27 cellular contexts compared by ENCODE assay signal in the genomic region with DNA sequence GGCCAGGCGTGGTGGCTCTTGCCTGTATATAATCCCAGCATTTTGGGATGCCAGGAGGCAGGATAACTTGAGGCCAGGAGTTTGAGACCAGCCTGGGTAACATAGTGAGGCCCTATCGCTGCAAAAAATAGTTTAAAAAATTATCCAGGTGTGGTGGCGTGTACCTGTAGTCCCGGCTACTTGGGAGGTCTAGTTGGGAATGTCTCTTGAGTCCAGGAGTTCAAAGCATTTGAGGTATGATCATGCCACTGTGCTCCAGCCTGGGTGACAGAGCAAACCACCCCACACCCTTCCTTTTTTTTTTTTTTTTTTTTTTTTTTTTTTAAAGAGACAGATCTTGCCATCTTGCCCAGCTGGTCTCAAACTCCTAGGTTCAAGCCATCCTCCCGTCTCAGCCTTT. TPM values are rescaled to one million over a fixed set of nuclear protein-coding genes. Genes with fewer than 3 reads are reported as not detected.
DNase-seq lines count a peak whose midpoint lies in the region; ATAC-seq and TF ChIP-seq lines count a peak whose summit lies in the region.
"Had no signal": no experiment of that assay in that cellular context is flagged by ENCODE, and none has a peak within 500 bp of the region (broad histone marks: within the 10 kb centered on the region; RNA-seq: fewer than 3 reads in every experiment).

No MANE protein-coding gene starts in this region.

- peaks cover 46% of the 10 kb centered on the region for H3K79me2 ChIP-seq in ACC112 (ENCODE audit: control insufficient read depth, insufficient read depth, low read length, unreplicated experiment)

- ATAC-seq in central memory CD8-positive, alpha-beta T cell (replicated peaks; ENCODE audit: extremely low read depth, poor library complexity, severe bottlenecking) = no peak
- no peak for ATAC-seq in stimulated activated naive CD8-positive, alpha-beta T cell treated with anti-CD3 and anti-CD28 coated beads, Interleukin-15, Interleukin-2, amounts not matched to agents 100 U/mL and 50 U/mL, for 24 hours
- ATAC-seq: natural killer cell; stimulated activated naive B cell treated with anti-CD40 and anti-IgM and Interleukin-4, amounts not matched to agents 10 μg/mL and 1 μg/mL and 100 μg/mL, for 72 hours had no signal

- peaks cover 39% of the 10 kb centered on the region for H3K4me1 Mint-ChIP-seq in central memory CD8-positive, alpha-beta T cell
- H3K4me1 Mint-ChIP-seq in osteocyte (ENCODE audit: unreplicated experiment) = peaks cover 27% of the 10 kb centered on the region

- H3K27ac ChIP-seq in ACC112 (ENCODE audit: low read depth, low read length) (0 out of 2 replicates have a peak overlapping the region, but pooled peaks have one; percentile 21), HEK293 (ENCODE audit: extremely low read depth, low read depth, low read length) (no peak overlapping the region)
- H3K27ac ChIP-seq: cardiac muscle cell, colonic mucosa, testis, uterus had no signal

- H3K27me3 ChIP-seq in ACC112 (ENCODE audit: insufficient read depth, low read length) = no peaks in the 10 kb centered on the region
- H3K27me3 ChIP-seq: cardiac muscle cell, colonic mucosa, testis, uterus had no signal

- DNase-seq in central memory CD8-positive, alpha-beta T cell (ENCODE audit: low spot score in 2 of 2) = no peak
- DNase-seq in osteocyte (ENCODE audit: extremely low spot score, unreplicated experiment) (peak; percentile 32), OCI-M2 (lab: John Stamatoyannopoulos, UW; ENCODE audit: unreplicated experiment) (no peak)
- DNase-seq in activated effector memory CD4-positive, alpha-beta T cell treated with Interleukin-2 at 50 U/mL for 16 hours = no peak
- no peak for DNase-seq in stimulated activated naive CD8-positive, alpha-beta T cell treated with anti-CD3 and anti-CD28 coated beads, Interleukin-15, Interleukin-2, amounts not matched to agents 100 U/mL and 50 U/mL, for 24 hours
- DNase-seq: activated CD4-positive, alpha-beta memory T cell treated with anti-CD3 and anti-CD28 coated beads, Interleukin-2, amount 10 ng/mL, durations not matched to agents 7 days and 5 days; activated CD4-positive, alpha-beta T cell treated with anti-CD3 and anti-CD28 coated beads for 1 hour; activated CD8-positive, alpha-beta memory T cell treated with anti-CD3 and anti-CD28 coated beads, Interleukin-2, amount 50 U/mL, for 4 hours; activated naive CD4-positive, alpha-beta T cell treated with anti-CD3 and anti-CD28 coated beads, Interleukin-2, amount 50 U/mL, for 16 hours; colonic mucosa; erythroblast; H9; kidney; natural killer cell; NCI-H524 treated with DMSO at 0.1 percent for 48 hours; occipital lobe; OCI-M1; small intestine; stimulated activated naive B cell treated with anti-CD40 and anti-IgM and Interleukin-4, amounts not matched to agents 10 μg/mL and 1 μg/mL and 100 μg/mL, for 72 hours; testis; uterus had no signal

- no peak overlapping the region for H3K4me3 Mint-ChIP-seq in central memory CD8-positive, alpha-beta T cell
- H3K4me3 Mint-ChIP-seq in osteocyte (ENCODE audit: unreplicated experiment) = no peak overlapping the region
- H3K4me3 Mint-ChIP-seq: activated CD4-positive, alpha-beta memory T cell treated with anti-CD3 and anti-CD28 coated beads, Interleukin-2, amount 10 ng/mL, durations not matched to agents 7 days and 5 days; activated T-helper 1 cell treated with anti-CD3 and anti-CD28 coated beads, Interleukin-12 subunit alpha, Interleukin-12 subunit beta, Interleukin-2, Interleukin-4 antibody, amounts not matched to agents 30 ng/mL and 10 ng/mL and 1 ng/mL, durations not matched to agents 14 hours and 24 hours and 36 hours; H9; natural killer cell; stimulated activated naive B cell treated with anti-CD40 and anti-IgM and Interleukin-4, amounts not matched to agents 10 μg/mL and 1 μg/mL and 100 μg/mL, for 72 hours had no signal

- H3K36me3 ChIP-seq in ACC112 (ENCODE audit: insufficient read depth, low read length) = no peaks in the 10 kb centered on the region
- no peaks in the 10 kb centered on the region for H3K36me3 ChIP-seq in HEK293 (ENCODE audit: control insufficient read depth in 2 of 2, insufficient read depth in 1 of 2, low read length in 2 of 2)
- H3K36me3 ChIP-seq: cardiac muscle cell, colonic mucosa, uterus had no signal

- H3K9me3 ChIP-seq in HEK293 (ENCODE audit: control insufficient read depth, insufficient read depth, low read depth, low read length) = no peaks in the 10 kb centered on the region
- H3K9me3 ChIP-seq: colonic mucosa, testis, uterus had no signal

- H3K36me3 Mint-ChIP-seq in central memory CD8-positive, alpha-beta T cell (ENCODE audit: insufficient read depth) = peaks cover 3% of the 10 kb centered on the region
- H3K36me3 Mint-ChIP-seq in osteocyte (ENCODE audit: unreplicated experiment) = peaks cover 4% of the 10 kb centered on the region
- H3K36me3 Mint-ChIP-seq: natural killer cell had no signal

- POLR2A ChIA-PET in HEK293 (lab: Yijun Ruan, JAX) = interaction anchor here (0.9 kb wide), 1 partner anchor 94 kb away, joined by 3 read pairs; the partner anchor contains the start of gene MCAM

- H3K27ac Mint-ChIP-seq in central memory CD8-positive, alpha-beta T cell (ENCODE audit: low read depth) = peak overlapping the region; percentile 49
- peak overlapping the region; percentile 67 for H3K27ac Mint-ChIP-seq in osteocyte (ENCODE audit: unreplicated experiment)
- H3K27ac Mint-ChIP-seq: activated CD4-positive, alpha-beta memory T cell treated with anti-CD3 and anti-CD28 coated beads, Interleukin-2, amount 10 ng/mL, durations not matched to agents 7 days and 5 days; activated T-helper 1 cell treated with anti-CD3 and anti-CD28 coated beads, Interleukin-12 subunit alpha, Interleukin-12 subunit beta, Interleukin-2, Interleukin-4 antibody, amounts not matched to agents 30 ng/mL and 10 ng/mL and 1 ng/mL, durations not matched to agents 14 hours and 24 hours and 36 hours; stimulated activated naive B cell treated with anti-CD40 and anti-IgM and Interleukin-4, amounts not matched to agents 10 μg/mL and 1 μg/mL and 100 μg/mL, for 72 hours had no signal

- CTCF ChIA-PET in HEK293 (lab: Yijun Ruan, JAX) = interaction anchor here (0.7 kb wide), 1 partner anchor 156 kb away, joined by 3 read pairs; no protein-coding TSS in a partner anchor

- H3K27me3 Mint-ChIP-seq in central memory CD8-positive, alpha-beta T cell = no peaks in the 10 kb centered on the region
- H3K27me3 Mint-ChIP-seq in osteocyte (ENCODE audit: unreplicated experiment) = no peaks in the 10 kb centered on the region
- H3K27me3 Mint-ChIP-seq: activated CD4-positive, alpha-beta memory T cell treated with anti-CD3 and anti-CD28 coated beads, Interleukin-2, amount 10 ng/mL, durations not matched to agents 7 days and 5 days; stimulated activated naive B cell treated with anti-CD40 and anti-IgM and Interleukin-4, amounts not matched to agents 10 μg/mL and 1 μg/mL and 100 μg/mL, for 72 hours had no signal

- TF ChIP-seq CTCF in HEK293 (tag by site-specific recombination; IDR thresholded peaks at IDR 0.05) (no peak), osteocyte (IDR thresholded peaks at IDR 0.05) (no peak)

- H3K4me3 ChIP-seq in ACC112 (ENCODE audit: low read depth, low read length) (no peak overlapping the region), HEK293 (ENCODE audit: low read depth, low read length) (no peak overlapping the region)
- H3K4me3 ChIP-seq: cardiac muscle cell, colonic mucosa, SK-N-MC, testis, uterus had no signal

- no peak overlapping the region for H2AFZ ChIP-seq in ACC112 (ENCODE audit: low read length, unreplicated experiment)

- H3K9me3 Mint-ChIP-seq in central memory CD8-positive, alpha-beta T cell = no peaks in the 10 kb centered on the region
- H3K9me3 Mint-ChIP-seq in osteocyte (ENCODE audit: unreplicated experiment) = no peaks in the 10 kb centered on the region
- H3K9me3 Mint-ChIP-seq: activated CD4-positive, alpha-beta memory T cell treated with anti-CD3 and anti-CD28 coated beads, Interleukin-2, amount 10 ng/mL, durations not matched to agents 7 days and 5 days; activated T-helper 1 cell treated with anti-CD3 and anti-CD28 coated beads, Interleukin-12 subunit alpha, Interleukin-12 subunit beta, Interleukin-2, Interleukin-4 antibody, amounts not matched to agents 30 ng/mL and 10 ng/mL and 1 ng/mL, durations not matched to agents 14 hours and 24 hours and 36 hours; H9; natural killer cell; stimulated activated naive B cell treated with anti-CD40 and anti-IgM and Interleukin-4, amounts not matched to agents 10 μg/mL and 1 μg/mL and 100 μg/mL, for 72 hours had no signal

- H3K4me1 ChIP-seq in ACC112 (ENCODE audit: control insufficient read depth, insufficient read depth, low read length, unreplicated experiment) (peaks cover 24% of the 10 kb centered on the region), HEK293 (ENCODE audit: control insufficient read depth, insufficient read depth, low read length) (no peaks in the 10 kb centered on the region)
- H3K4me1 ChIP-seq: colonic mucosa, testis, uterus had no signal

TF ChIP-seq in HEK293, 187 proteins besides CTCF, POLR2A, EP300 and RAD21:
- TF ChIP-seq BCL6B (tag by site-specific recombination; IDR thresholded peaks at IDR 0.05) (no peak), ZNF701 (tag by site-specific recombination; IDR thresholded peaks at IDR 0.05) (no peak), ZNF48 (tag by site-specific recombination; IDR thresholded peaks at IDR 0.05) (no peak), GFI1B (tag by site-specific recombination; IDR thresholded peaks at IDR 0.05) (no peak), ZNF571 (tag by site-specific recombination; IDR thresholded peaks at IDR 0.05) (no peak)
- TF ChIP-seq, protein P1, sequence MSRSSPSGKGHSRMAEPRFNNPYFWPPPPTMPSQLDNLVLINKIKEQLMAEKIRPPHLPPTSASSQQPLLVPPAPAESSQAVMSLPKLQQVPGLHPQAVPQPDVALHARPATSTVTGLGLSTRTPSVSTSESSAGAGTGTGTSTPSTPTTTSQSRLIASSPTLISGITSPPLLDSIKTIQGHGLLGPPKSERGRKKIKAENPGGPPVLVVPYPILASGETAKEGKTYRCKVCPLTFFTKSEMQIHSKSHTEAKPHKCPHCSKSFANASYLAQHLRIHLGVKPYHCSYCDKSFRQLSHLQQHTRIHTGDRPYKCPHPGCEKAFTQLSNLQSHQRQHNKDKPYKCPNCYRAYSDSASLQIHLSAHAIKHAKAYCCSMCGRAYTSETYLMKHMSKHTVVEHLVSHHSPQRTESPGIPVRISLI (tag by site-specific recombination; IDR thresholded peaks at IDR 0.05) = 0 out of 2 replicates have a peak, but pooled peaks have one; percentile 13

RNA-seq across cellular contexts. Expression of gene CBL, which starts 16.8 kb away (rescaled TPM):
- 20.8 and 21.7 TPM in 2 replicates for total RNA-seq in osteocyte

RNA-seq across cellular contexts. Expression of gene NHERF4, which starts 37.6 kb away (rescaled TPM):
- not detected in 2 replicates for total RNA-seq in osteocyte
- total RNA-seq: activated T-helper 1 cell treated with anti-CD3 and anti-CD28 coated beads, Interleukin-12 subunit alpha, Interleukin-12 subunit beta, Interleukin-2, Interleukin-4 antibody, amounts not matched to agents 30 ng/mL and 10 ng/mL and 1 ng/mL, durations not matched to agents 14 hours and 24 hours and 36 hours; G401; occipital lobe had no signal

RNA-seq across cellular contexts. Expression of gene NLRX1, which starts 54.4 kb away (rescaled TPM):
- total RNA-seq in osteocyte = 8.9 and 10.0 TPM in 2 replicates
- total RNA-seq: G401 had no signal
